In the genomic region with DNA sequence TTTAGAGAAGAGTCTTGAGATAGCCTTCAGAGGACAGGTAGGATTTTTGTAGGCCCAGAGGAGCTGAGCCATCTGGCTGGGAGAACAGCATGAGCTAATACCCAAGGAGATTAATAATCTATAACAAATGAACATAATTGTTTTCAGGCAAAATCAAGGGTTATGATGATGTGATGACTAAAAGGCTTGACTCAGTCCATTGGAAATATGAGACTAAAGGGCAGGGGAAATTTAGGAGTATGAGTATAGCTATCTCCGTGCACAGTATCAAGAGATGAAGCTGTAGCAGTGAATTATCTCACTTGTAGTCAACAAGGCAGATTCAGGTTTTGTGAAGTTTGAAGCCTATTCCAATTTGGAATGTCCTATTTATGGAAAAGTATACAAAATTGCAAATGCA, we compare ENCODE assay signal across 30 cellular contexts.
"Had no signal": no experiment of that assay in that cellular context is flagged by ENCODE, and none has a peak within 500 bp of the region (broad histone marks: within the 10 kb centered on the region; RNA-seq: fewer than 3 reads in every experiment).

No MANE protein-coding gene starts in this region.

- H3K4me1 Mint-ChIP-seq: immature natural killer cell; naive thymus-derived CD8-positive, alpha-beta T cell; neural crest cell had no signal

- H3K36me3 Mint-ChIP-seq: immature natural killer cell; naive thymus-derived CD8-positive, alpha-beta T cell had no signal

- H3K4me3 ChIP-seq: left lung, lower lobe of right lung, pancreas, prostate gland, skin epidermis, suprapubic skin, thoracic aorta, tibial artery, upper lobe of right lung had no signal

- H3K27ac ChIP-seq: left lung, lower lobe of right lung, pancreas, prostate gland, skin epidermis, suprapubic skin, thoracic aorta, tibial artery, upper lobe of right lung had no signal

- H3K27ac Mint-ChIP-seq: immature natural killer cell; naive thymus-derived CD8-positive, alpha-beta T cell; stimulated activated naive CD8-positive, alpha-beta T cell treated with anti-CD3 and anti-CD28 coated beads, Interleukin-15, Interleukin-2, amounts not matched to agents 100 ng/mL and 50 ng/mL, for 24 hours had no signal

- H3K4me1 ChIP-seq: left lung, lower lobe of right lung, pancreas, prostate gland, suprapubic skin, upper lobe of right lung had no signal

- H3K9me3 Mint-ChIP-seq: immature natural killer cell; naive thymus-derived CD8-positive, alpha-beta T cell; nephron; neural crest cell; stimulated activated naive CD8-positive, alpha-beta T cell treated with anti-CD3 and anti-CD28 coated beads, Interleukin-15, Interleukin-2, amounts not matched to agents 100 ng/mL and 50 ng/mL, for 24 hours had no signal

- H3K9me3 ChIP-seq: left lung, lower lobe of right lung, pancreas, prostate gland, suprapubic skin, thoracic aorta, tibial artery, upper lobe of right lung had no signal

- H3K4me3 Mint-ChIP-seq: immature natural killer cell; naive thymus-derived CD8-positive, alpha-beta T cell; nephron; neural crest cell; stimulated activated naive CD8-positive, alpha-beta T cell treated with anti-CD3 and anti-CD28 coated beads, Interleukin-15, Interleukin-2, amounts not matched to agents 100 ng/mL and 50 ng/mL, for 24 hours had no signal

- DNase-seq: hypothalamus; immature natural killer cell; kidney; left colon; left lung; lower lobe of right lung; mammary epithelial cell; mesenchymal stem cell; naive thymus-derived CD8-positive, alpha-beta T cell; nucleus accumbens; pancreas; posterior cingulate gyrus; retina; right cardiac atrium; stimulated activated CD4-positive, alpha-beta T cell treated with anti-CD3 and anti-CD28 coated beads, Interleukin-12 subunit alpha, Interleukin-12 subunit beta, amount 100 ng/mL, for 4 hours; stimulated activated CD4-positive, alpha-beta T cell treated with anti-CD3 and anti-CD28 coated beads, Interleukin-15, amount 100 ng/mL, for 24 hours; stimulated activated CD4-positive, alpha-beta T cell treated with anti-CD3 and anti-CD28 coated beads, Interleukin-2, amount 100 ng/mL, for 24 hours; stimulated activated CD4-positive, alpha-beta T cell treated with anti-CD3 and anti-CD28 coated beads, Interleukin-4, amount 100 ng/mL, for 1 hour; stimulated activated naive CD4-positive, alpha-beta T cell; tibial artery; trophoblast cell; upper lobe of right lung had no signal

- H3K27me3 ChIP-seq: left lung, pancreas, suprapubic skin, tibial artery, upper lobe of right lung had no signal

- ATAC-seq: left colon; left lung; lower lobe of right lung; naive thymus-derived CD8-positive, alpha-beta T cell; pancreas; right cardiac atrium; sciatic nerve; upper lobe of right lung had no signal

- H3K36me3 ChIP-seq: left lung, lower lobe of right lung, pancreas, prostate gland, suprapubic skin, thoracic aorta, tibial artery, upper lobe of right lung had no signal
